In the genomic region with DNA sequence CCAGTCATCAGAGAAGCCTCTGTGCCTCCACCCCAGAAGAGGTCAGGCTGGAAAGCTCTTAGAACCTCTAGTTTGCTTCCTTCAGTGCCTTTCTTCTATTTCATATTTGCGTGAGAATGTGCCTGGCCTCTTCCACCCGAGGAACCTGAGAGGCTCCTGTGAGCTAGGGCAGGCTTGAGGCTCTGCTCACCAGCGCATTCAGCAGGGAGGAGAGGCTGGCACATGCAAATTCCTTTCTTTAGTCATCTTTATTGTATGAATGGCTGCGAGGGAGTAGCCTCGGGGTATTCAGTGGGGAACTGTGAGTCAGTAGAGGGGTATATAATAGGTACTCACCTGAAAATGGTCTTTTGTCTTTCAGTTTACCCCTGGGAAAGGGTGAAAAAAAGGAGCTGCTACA, we compare ENCODE assay signal across 13 cellular contexts.
DNase-seq lines count a peak whose midpoint lies in the region; ATAC-seq and TF ChIP-seq lines count a peak whose summit lies in the region.
"Had no signal": no experiment of that assay in that cellular context is flagged by ENCODE, and none has a peak within 500 bp of the region (broad histone marks: within the 10 kb centered on the region; RNA-seq: fewer than 3 reads in every experiment).

No MANE protein-coding gene starts in this region.

- no peaks in the 10 kb centered on the region for H3K9me3 ChIP-seq in iPS-20b (ENCODE audit: insufficient read depth, low read depth, low read length)
- H3K9me3 ChIP-seq in upper lobe of right lung, result no peaks in the 10 kb centered on the region
- no peaks in the 10 kb centered on the region for H3K9me3 ChIP-seq in CD8-positive, alpha-beta T cell (ENCODE audit: low read length)
- H3K9me3 ChIP-seq: esophagus squamous epithelium had no signal

- peak overlapping the region; percentile 15; the same call in 1 of the 2 replicates for H3K4me3 ChIP-seq in iPS-20b (ENCODE audit: low read length)
- H3K4me3 ChIP-seq in upper lobe of right lung, result no peak overlapping the region
- no peak overlapping the region for H3K4me3 ChIP-seq in CD8-positive, alpha-beta T cell (ENCODE audit: low read depth, low read length)
- H3K4me3 ChIP-seq: esophagus squamous epithelium, skin epidermis had no signal

- no peak overlapping the region for H3K27ac Mint-ChIP-seq in CD8-positive, alpha-beta T cell
- H3K27ac Mint-ChIP-seq: activated CD8-positive, alpha-beta memory T cell treated with anti-CD3 and anti-CD28 coated beads, Interleukin-2, amount 10 ng/mL, durations not matched to agents 7 days and 5 days; T-helper 2 cell treated with Interferon-gamma antibody and Interleukin-4, amounts not matched to agents 5 μg/mL and 100 μg/mL, for 36 hours had no signal

- H3K9me3 Mint-ChIP-seq in CD8-positive, alpha-beta T cell, result no peaks in the 10 kb centered on the region
- H3K9me3 Mint-ChIP-seq: T-helper 2 cell treated with Interferon-gamma antibody and Interleukin-4, amounts not matched to agents 5 μg/mL and 100 μg/mL, for 36 hours had no signal

- no peak overlapping the region for H3K4me3 Mint-ChIP-seq in CD8-positive, alpha-beta T cell
- H3K4me3 Mint-ChIP-seq: activated CD8-positive, alpha-beta memory T cell treated with anti-CD3 and anti-CD28 coated beads, Interleukin-2, amount 10 ng/mL, durations not matched to agents 7 days and 5 days; T-helper 2 cell treated with Interferon-gamma antibody and Interleukin-4, amounts not matched to agents 5 μg/mL and 100 μg/mL, for 36 hours had no signal

- no peaks in the 10 kb centered on the region for H3K36me3 Mint-ChIP-seq in CD8-positive, alpha-beta T cell
- H3K36me3 Mint-ChIP-seq: activated CD8-positive, alpha-beta memory T cell treated with anti-CD3 and anti-CD28 coated beads, Interleukin-2, amount 10 ng/mL, durations not matched to agents 7 days and 5 days had no signal

- peaks cover 19% of the 10 kb centered on the region for H3K27me3 Mint-ChIP-seq in CD8-positive, alpha-beta T cell (ENCODE audit: low read depth)

- H3K9ac ChIP-seq in iPS-20b (ENCODE audit: low read depth, low read length), result peak overlapping the region; percentile 31

- H3K27me3 ChIP-seq in iPS-20b (ENCODE audit: insufficient read depth, low read length) (no peaks in the 10 kb centered on the region), upper lobe of right lung (no peaks in the 10 kb centered on the region)
- H3K27me3 ChIP-seq in CD8-positive, alpha-beta T cell (ENCODE audit: insufficient read depth, low read length), result peaks cover 3% of the 10 kb centered on the region
- H3K27me3 ChIP-seq: brain microvascular endothelial cell had no signal

- peak; percentile 77 for ATAC-seq in SK-N-SH treated with all-trans-retinoic acid at 6 μM for 48 hours
- ATAC-seq in upper lobe of right lung, result peak; percentile 48
- no peak for ATAC-seq in CD8-positive, alpha-beta T cell
- ATAC-seq: activated CD8-positive, alpha-beta memory T cell treated with anti-CD3 and anti-CD28 coated beads, Interleukin-2, amount 10 ng/mL, durations not matched to agents 7 days and 5 days had no signal

- H3K36me3 ChIP-seq in iPS-20b (ENCODE audit: insufficient read depth, low read depth, low read length) (no peaks in the 10 kb centered on the region), upper lobe of right lung (no peaks in the 10 kb centered on the region)
- H3K36me3 ChIP-seq in CD8-positive, alpha-beta T cell (ENCODE audit: insufficient read depth, low read length), result no peaks in the 10 kb centered on the region
- H3K36me3 ChIP-seq: brain microvascular endothelial cell, esophagus squamous epithelium had no signal

- H3K27ac ChIP-seq in iPS-20b (ENCODE audit: low read length) (no peak overlapping the region), upper lobe of right lung (no peak overlapping the region)
- no peak overlapping the region for H3K27ac ChIP-seq in CD8-positive, alpha-beta T cell (ENCODE audit: low read depth, low read length)
- H3K27ac ChIP-seq: brain microvascular endothelial cell, esophagus squamous epithelium, skin epidermis had no signal

- intact Hi-C loops in upper lobe of right lung (cut with DNase I), result no loop called here
- intact Hi-C loops in CD8-positive, alpha-beta T cell (cut with DNase I, micrococcal nuclease), result no loop called here

- no peak for TF ChIP-seq CTCF in upper lobe of right lung (IDR thresholded peaks at IDR 0.05)
- TF ChIP-seq CTCF in CD8-positive, alpha-beta T cell (IDR thresholded peaks at IDR 0.05), result no peak

- POLR2A ChIA-PET in CD8-positive, alpha-beta T cell (lab: Charles Lee), result no interaction called here

- peaks cover 50% of the 10 kb centered on the region for H3K4me1 ChIP-seq in iPS-20b (ENCODE audit: insufficient read depth, low read length)
- H3K4me1 ChIP-seq in upper lobe of right lung, result no peaks in the 10 kb centered on the region
- no peaks in the 10 kb centered on the region for H3K4me1 ChIP-seq in CD8-positive, alpha-beta T cell (ENCODE audit: insufficient read depth, low read length)
- H3K4me1 ChIP-seq: esophagus squamous epithelium had no signal

- CTCF ChIA-PET in CD8-positive, alpha-beta T cell (lab: Charles Lee), result no interaction called here

- DNase-seq in NCI-H1436 (lab: John Stamatoyannopoulos, UW) (peak; percentile 49), NCI-H1436 treated with DMSO at 0.1 percent for 48 hours (lab: John Stamatoyannopoulos, UW) (no peak), upper lobe of right lung (no peak), NCI-H2196 (lab: John Stamatoyannopoulos, UW; ENCODE audit: unreplicated experiment) (no peak), MV-4-11 (lab: John Stamatoyannopoulos, UW) (no peak)
- DNase-seq in CD8-positive, alpha-beta T cell, result no peak
- DNase-seq: activated CD8-positive, alpha-beta memory T cell treated with anti-CD3 and anti-CD28 coated beads, Interleukin-2, amount 10 ng/mL, durations not matched to agents 7 days and 5 days; esophagus squamous epithelium had no signal

- no peaks in the 10 kb centered on the region for H3K4me1 Mint-ChIP-seq in CD8-positive, alpha-beta T cell (ENCODE audit: low read depth)
- H3K4me1 Mint-ChIP-seq: activated CD8-positive, alpha-beta memory T cell treated with anti-CD3 and anti-CD28 coated beads, Interleukin-2, amount 10 ng/mL, durations not matched to agents 7 days and 5 days had no signal

TF ChIP-seq in SK-N-SH treated with all-trans-retinoic acid at 6 μM for 48 hours, 23 proteins besides CTCF, POLR2A, EP300 and RAD21 (continues in another document):
- TF ChIP-seq ZNF565 (CRISPR knock-in tag; conservative IDR thresholded peaks at IDR 0.05; ENCODE audit: low read depth) (no peak), BACH2 (CRISPR knock-in tag; IDR thresholded peaks at IDR 0.05; ENCODE audit: borderline replicate concordance) (no peak), ESRRG (CRISPR knock-in tag; IDR thresholded peaks at IDR 0.05) (no peak), ZFP3 (CRISPR knock-in tag; IDR thresholded peaks at IDR 0.05) (no peak), ZNF8 (CRISPR knock-in tag; IDR thresholded peaks at IDR 0.05) (no peak), OSR1 (CRISPR knock-in tag; IDR thresholded peaks at IDR 0.05) (no peak), TOX (CRISPR knock-in tag; IDR thresholded peaks at IDR 0.05; ENCODE audit: borderline replicate concordance) (no peak), ZNF70 (CRISPR knock-in tag; IDR thresholded peaks at IDR 0.05) (no peak), ZFP30 (CRISPR knock-in tag; IDR thresholded peaks at IDR 0.05) (no peak), ZC3H10 (CRISPR knock-in tag; IDR thresholded peaks at IDR 0.05) (no peak)
- TF ChIP-seq, protein P1, sequence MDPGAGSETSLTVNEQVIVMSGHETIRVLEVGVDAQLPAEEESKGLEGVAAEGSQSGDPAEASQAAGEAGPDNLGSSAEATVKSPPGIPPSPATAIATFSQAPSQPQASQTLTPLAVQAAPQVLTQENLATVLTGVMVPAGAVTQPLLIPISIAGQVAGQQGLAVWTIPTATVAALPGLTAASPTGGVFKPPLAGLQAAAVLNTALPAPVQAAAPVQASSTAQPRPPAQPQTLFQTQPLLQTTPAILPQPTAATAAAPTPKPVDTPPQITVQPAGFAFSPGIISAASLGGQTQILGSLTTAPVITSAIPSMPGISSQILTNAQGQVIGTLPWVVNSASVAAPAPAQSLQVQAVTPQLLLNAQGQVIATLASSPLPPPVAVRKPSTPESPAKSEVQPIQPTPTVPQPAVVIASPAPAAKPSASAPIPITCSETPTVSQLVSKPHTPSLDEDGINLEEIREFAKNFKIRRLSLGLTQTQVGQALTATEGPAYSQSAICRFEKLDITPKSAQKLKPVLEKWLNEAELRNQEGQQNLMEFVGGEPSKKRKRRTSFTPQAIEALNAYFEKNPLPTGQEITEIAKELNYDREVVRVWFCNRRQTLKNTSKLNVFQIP (CRISPR knock-in tag; IDR thresholded peaks at IDR 0.05; ENCODE audit: borderline replicate concordance, low read depth), result no peak
- TF ChIP-seq, protein P2, sequence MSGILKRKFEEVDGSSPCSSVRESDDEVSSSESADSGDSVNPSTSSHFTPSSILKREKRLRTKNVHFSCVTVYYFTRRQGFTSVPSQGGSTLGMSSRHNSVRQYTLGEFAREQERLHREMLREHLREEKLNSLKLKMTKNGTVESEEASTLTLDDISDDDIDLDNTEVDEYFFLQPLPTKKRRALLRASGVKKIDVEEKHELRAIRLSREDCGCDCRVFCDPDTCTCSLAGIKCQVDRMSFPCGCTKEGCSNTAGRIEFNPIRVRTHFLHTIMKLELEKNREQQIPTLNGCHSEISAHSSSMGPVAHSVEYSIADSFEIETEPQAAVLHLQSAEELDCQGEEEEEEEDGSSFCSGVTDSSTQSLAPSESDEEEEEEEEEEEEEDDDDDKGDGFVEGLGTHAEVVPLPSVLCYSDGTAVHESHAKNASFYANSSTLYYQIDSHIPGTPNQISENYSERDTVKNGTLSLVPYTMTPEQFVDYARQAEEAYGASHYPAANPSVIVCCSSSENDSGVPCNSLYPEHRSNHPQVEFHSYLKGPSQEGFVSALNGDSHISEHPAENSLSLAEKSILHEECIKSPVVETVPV (CRISPR knock-in tag; IDR thresholded peaks at IDR 0.05), result no peak
- TF ChIP-seq, protein P3, sequence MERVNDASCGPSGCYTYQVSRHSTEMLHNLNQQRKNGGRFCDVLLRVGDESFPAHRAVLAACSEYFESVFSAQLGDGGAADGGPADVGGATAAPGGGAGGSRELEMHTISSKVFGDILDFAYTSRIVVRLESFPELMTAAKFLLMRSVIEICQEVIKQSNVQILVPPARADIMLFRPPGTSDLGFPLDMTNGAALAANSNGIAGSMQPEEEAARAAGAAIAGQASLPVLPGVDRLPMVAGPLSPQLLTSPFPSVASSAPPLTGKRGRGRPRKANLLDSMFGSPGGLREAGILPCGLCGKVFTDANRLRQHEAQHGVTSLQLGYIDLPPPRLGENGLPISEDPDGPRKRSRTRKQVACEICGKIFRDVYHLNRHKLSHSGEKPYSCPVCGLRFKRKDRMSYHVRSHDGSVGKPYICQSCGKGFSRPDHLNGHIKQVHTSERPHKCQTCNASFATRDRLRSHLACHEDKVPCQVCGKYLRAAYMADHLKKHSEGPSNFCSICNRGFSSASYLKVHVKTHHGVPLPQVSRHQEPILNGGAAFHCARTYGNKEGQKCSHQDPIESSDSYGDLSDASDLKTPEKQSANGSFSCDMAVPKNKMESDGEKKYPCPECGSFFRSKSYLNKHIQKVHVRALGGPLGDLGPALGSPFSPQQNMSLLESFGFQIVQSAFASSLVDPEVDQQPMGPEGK (CRISPR knock-in tag; IDR thresholded peaks at IDR 0.05; ENCODE audit: borderline replicate concordance), result no peak
